Comparison of ENCODE assay signal across 9 cellular contexts in the genomic region with DNA sequence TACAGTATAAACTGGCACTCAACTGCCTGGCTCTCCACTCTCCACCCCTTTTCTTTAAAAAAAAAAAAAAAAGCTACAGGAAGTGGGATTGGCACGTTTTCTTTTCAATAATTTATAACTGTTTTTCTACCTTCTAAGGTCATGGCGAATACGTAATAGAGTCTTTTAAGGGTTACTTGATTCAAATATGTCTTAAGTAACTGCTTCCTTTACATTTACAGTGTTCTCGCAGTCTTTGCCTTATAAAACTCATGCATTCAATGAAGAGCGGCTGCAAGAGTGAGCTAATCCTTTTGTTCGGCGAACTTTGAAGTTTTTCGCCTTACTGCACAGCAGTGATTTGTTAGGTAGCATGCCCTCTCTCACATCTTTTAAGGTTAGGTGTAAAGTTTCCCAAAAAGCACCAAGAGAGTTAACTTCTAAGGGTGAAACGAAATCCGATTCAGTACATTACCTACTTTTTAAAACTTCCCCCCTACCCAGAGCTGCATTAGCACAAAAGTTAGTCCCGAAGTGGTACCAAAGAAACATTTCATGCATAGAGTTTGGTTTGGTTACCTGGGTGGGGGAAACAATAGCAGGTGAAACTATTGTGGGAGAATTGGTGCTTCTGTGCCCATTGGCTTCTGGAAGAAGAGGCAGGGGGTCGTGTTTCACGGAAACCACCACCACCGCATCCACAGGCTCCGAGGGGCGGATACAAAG. TPM values are rescaled to one million over a fixed set of nuclear protein-coding genes. Genes with fewer than 3 reads are reported as not detected.
DNase-seq lines count a peak whose midpoint lies in the region; ATAC-seq and FAIRE-seq lines count a peak whose summit lies in the region.
"Had no signal": no experiment of that assay in that cellular context is flagged by ENCODE, and none has a peak within 500 bp of the region (broad histone marks: within the 10 kb centered on the region; RNA-seq: fewer than 3 reads in every experiment).

No MANE protein-coding gene starts in this region.

- H3K27ac ChIP-seq in esophagus (ENCODE audit: low read depth in 2 of 2, low read length in 1 of 2) (no peak overlapping the region), trophoblast cell (ENCODE audit: low read depth, low read length) (no peak overlapping the region)

- H2BK12ac ChIP-seq in trophoblast cell (ENCODE audit: low read length) = peak overlapping the region; percentile 12

- peak overlapping the region; percentile 18 for H2AFZ ChIP-seq in trophoblast cell (ENCODE audit: insufficient read depth, low read length, poor library complexity)

- H4K12ac ChIP-seq in trophoblast cell (ENCODE audit: low read depth, low read length) = no peak overlapping the region

- no peak for ATAC-seq in GM21447 (IDR thresholded peaks at IDR 0.05; ENCODE audit: unreplicated experiment)

- H3K4me1 ChIP-seq in esophagus (ENCODE audit: control insufficient read depth in 2 of 2, insufficient read depth in 2 of 2, low read length in 1 of 2) (peaks cover 8 to 17% of the 10 kb centered on the region in 2 donors), trophoblast cell (ENCODE audit: control insufficient read depth in 1 of 2, insufficient read depth in 2 of 2, low read length in 2 of 2) (peaks cover 24 to 27% of the 10 kb centered on the region in 2 experiments)

- H3K14ac ChIP-seq in trophoblast cell (ENCODE audit: low read length) = no peak overlapping the region

- no peak for FAIRE-seq in RCC 7860 (lab: Jason Lieb, UNC)

- H3K4me2 ChIP-seq in trophoblast cell (ENCODE audit: low read length) = peak overlapping the region; percentile 56

- no peak overlapping the region for H2AK5ac ChIP-seq in trophoblast cell (ENCODE audit: low read length)

- peaks cover 47% of the 10 kb centered on the region for H3K27me3 ChIP-seq in H7 (ENCODE audit: control insufficient read depth, insufficient read depth, low read length)
- no peaks in the 10 kb centered on the region for H3K27me3 ChIP-seq in esophagus (ENCODE audit: control insufficient read depth in 1 of 2, insufficient read depth in 2 of 2, low read length in 2 of 2)
- no peaks in the 10 kb centered on the region for H3K27me3 ChIP-seq in trophoblast cell (ENCODE audit: insufficient read depth, low read length)

- DNase-seq in H7 = no peak
- peak; percentile 7 for DNase-seq in RCC 7860 (ENCODE audit: low spot score)
- no peak for DNase-seq in trophoblast cell
- no peak for DNase-seq in NCI-H2029 (lab: John Stamatoyannopoulos, UW)
- DNase-seq in T-helper 9 cell = no peak
- no peak for DNase-seq in AG08395 (ENCODE audit: low spot score)
- DNase-seq: RPMI8226 had no signal

- H3K4ac ChIP-seq in trophoblast cell (ENCODE audit: low read depth, low read length) = no peak overlapping the region

- peaks cover 20% of the 10 kb centered on the region for H3K79me2 ChIP-seq in trophoblast cell (ENCODE audit: control insufficient read depth, insufficient read depth, low read length, poor library complexity)

- peaks cover 25% of the 10 kb centered on the region for H3K79me1 ChIP-seq in trophoblast cell (ENCODE audit: low read length)

- H3K4me3 ChIP-seq in H7 (ENCODE audit: insufficient read depth, low read depth, low read length) (peak overlapping the region; percentile 60), esophagus (ENCODE audit: low read depth in 1 of 2, low read length in 2 of 2) (peak overlapping the region; percentile 74 to 90), trophoblast cell (ENCODE audit: low read depth, low read length) (no peak overlapping the region)

- no peak overlapping the region for H3K23ac ChIP-seq in trophoblast cell (ENCODE audit: low read length)

- no peak overlapping the region for H3K9ac ChIP-seq in trophoblast cell (ENCODE audit: low read length)

- H2BK5ac ChIP-seq in trophoblast cell (ENCODE audit: low read depth, low read length, poor library complexity) = no peak overlapping the region

- peak overlapping the region; percentile 26 for H3K18ac ChIP-seq in trophoblast cell (ENCODE audit: low read length)

- no peaks in the 10 kb centered on the region for H3K36me3 ChIP-seq in H7 (replicated peaks; ENCODE audit: control insufficient read depth, insufficient read depth, low read length)
- H3K36me3 ChIP-seq in esophagus (ENCODE audit: control insufficient read depth in 2 of 2, insufficient read depth in 2 of 2, low read length in 1 of 2) = no peaks in the 10 kb centered on the region
- H3K36me3 ChIP-seq in trophoblast cell (ENCODE audit: control insufficient read depth in 1 of 2, insufficient read depth in 2 of 2, low read length in 2 of 2) = peaks cover 0 to 2% of the 10 kb centered on the region in 2 experiments

- WGBS in esophagus, 2 donors = 51 to 61% methylated on average over 16 of the region's 16 CpGs
- no CpG with 5 or more reads among the region's 16 CpGs for WGBS in trophoblast cell (ENCODE audit: extremely low coverage, insufficient coverage, insufficient read length)

- no peak overlapping the region for H4K91ac ChIP-seq in trophoblast cell (ENCODE audit: low read depth, low read length)

- H4K8ac ChIP-seq in trophoblast cell (ENCODE audit: low read depth, low read length) = no peak overlapping the region

- H2BK120ac ChIP-seq in trophoblast cell (ENCODE audit: insufficient read depth, low read length, poor library complexity) = no peak overlapping the region

- H3K9me3 ChIP-seq in esophagus (ENCODE audit: control insufficient read depth in 2 of 2, insufficient read depth in 1 of 2, low read depth in 1 of 2, low read length in 1 of 2) (no peaks in the 10 kb centered on the region), trophoblast cell (ENCODE audit: insufficient read depth, low read depth, low read length) (no peaks in the 10 kb centered on the region)

RNA-seq across cellular contexts. Expression of a gene that starts 2.0 kb away (rescaled TPM):
- total RNA-seq in H7 (2014; rRNA removed; shearing (Covaris generic)) = 23.8 and 31.0 TPM in 2 replicates
- 10 to 100 TPM; 47.4 to 51.8 TPM for polyA plus RNA-seq in esophagus
- 36.1 and 38.7 TPM in 2 replicates for polyA plus RNA-seq in trophoblast cell (2013)
